8 cellular contexts compared by ENCODE assay signal in the genomic region with DNA sequence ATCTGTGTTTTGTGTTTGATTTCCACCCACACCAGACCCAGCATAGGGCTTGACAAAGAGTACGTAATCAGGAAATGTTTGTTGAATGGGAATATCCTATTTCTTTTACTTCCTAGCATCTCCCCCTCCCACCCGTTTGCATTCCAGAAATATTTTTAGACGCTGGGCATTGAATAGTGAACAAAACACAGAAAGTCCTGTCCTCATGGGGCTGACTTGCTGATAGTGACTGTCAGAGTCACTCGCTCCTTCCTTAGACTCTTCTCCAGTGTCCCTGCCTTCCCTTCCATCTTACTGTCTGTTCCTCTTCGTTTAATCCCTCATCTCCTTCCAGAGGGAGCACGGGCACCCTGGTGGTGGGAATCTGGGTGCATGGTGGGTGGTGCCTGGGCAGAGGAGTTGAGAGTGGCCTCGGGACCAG. TPM values are rescaled to one million over a fixed set of nuclear protein-coding genes. Genes with fewer than 3 reads are reported as not detected.
DNase-seq lines count a peak whose midpoint lies in the region; ATAC-seq and TF ChIP-seq lines count a peak whose summit lies in the region.

No MANE protein-coding gene starts in this region.

- peaks cover 37 to 54% (median 53%) of the 10 kb centered on the region in 3 donors for H3K4me1 Mint-ChIP-seq in naive B cell

- H3K4me1 ChIP-seq in colonic mucosa: peaks cover 3% of the 10 kb centered on the region

- H3K27me3 ChIP-seq in GM06990 (replicated peaks; ENCODE audit: control insufficient read depth, insufficient read depth, low read length) (no peaks in the 10 kb centered on the region), colonic mucosa (no peaks in the 10 kb centered on the region)

- intact Hi-C loops in colonic mucosa (cut with DNase I): no loop called here

- no peaks in the 10 kb centered on the region for H3K27me3 Mint-ChIP-seq in naive B cell

- peak overlapping the region; percentile 79 to 99 (median 93) for H3K4me3 Mint-ChIP-seq in naive B cell

- DNase-seq in GM06990 (ENCODE audit: extremely low read depth, insufficient read length): no peak
- peak; percentile 45 for DNase-seq in NCI-H69 (lab: John Stamatoyannopoulos, UW)
- DNase-seq in colonic mucosa: no peak
- no peak for DNase-seq in naive B cell
- no peak for DNase-seq in NCI-H1048 (lab: John Stamatoyannopoulos, UW)
- DNase-seq in NCI-H1930 (lab: John Stamatoyannopoulos, UW): no peak
- no peak for DNase-seq in NCI-H2196 (lab: John Stamatoyannopoulos, UW; ENCODE audit: unreplicated experiment)

- no peaks in the 10 kb centered on the region; the same call in 1 of the 2 replicates for H3K36me3 ChIP-seq in GM06990 (ENCODE audit: control insufficient read depth, insufficient read depth, low read length)
- H3K36me3 ChIP-seq in colonic mucosa: no peaks in the 10 kb centered on the region

- H3K27ac ChIP-seq in colonic mucosa: peak overlapping the region; percentile 90

- H3K9ac ChIP-seq in colonic mucosa (ENCODE audit: low read depth in 2 of 2, low read length in 2 of 2): peak overlapping the region; percentile 37 to 81

- H3K9me3 Mint-ChIP-seq in naive B cell: no peaks in the 10 kb centered on the region

- no peak for ATAC-seq in naive B cell (ENCODE audit: low read depth in 2 of 2)
- ATAC-seq in GM21423 (IDR thresholded peaks at IDR 0.05; ENCODE audit: unreplicated experiment): no peak

- no peaks in the 10 kb centered on the region for H3K36me3 Mint-ChIP-seq in naive B cell

- H3K9me3 ChIP-seq in colonic mucosa: no peaks in the 10 kb centered on the region

- no peak for TF ChIP-seq CTCF in GM06990 (IDR thresholded peaks at IDR 0.05; ENCODE audit: insufficient read depth, low read length, poor library complexity, severe bottlenecking)
- no peak for TF ChIP-seq CTCF in colonic mucosa (IDR thresholded peaks at IDR 0.05)

- H3K4me3 ChIP-seq in GM06990 (replicated peaks; ENCODE audit: low read depth, low read length): peak overlapping the region; percentile 79
- H3K4me3 ChIP-seq in colonic mucosa: peak overlapping the region; percentile 89

- H3K27ac Mint-ChIP-seq in naive B cell: peak overlapping the region; percentile 88 to 99 (median 96)

RNA-seq across cellular contexts. Expression of a gene that starts 0.5 kb away (rescaled TPM):
- 10 to 100 TPM in 1 of 2 donors, 1 to 10 TPM in 1; 5.8 to 12.4 TPM for total RNA-seq in colonic mucosa
- 10 to 100 TPM in 1 of 6 donors, 1 to 10 TPM in 5; 4.6 to 10.9 (median 6.5) TPM for polyA plus RNA-seq in naive B cell (ENCODE audit: low read depth in 6 of 6)

RNA-seq across cellular contexts. Expression of a gene that starts 53.6 kb away (rescaled TPM):
- total RNA-seq in colonic mucosa: not detected
- not detected for polyA plus RNA-seq in naive B cell (ENCODE audit: low read depth in 6 of 6)
